8 cellular contexts compared by ENCODE assay signal in the genomic region with DNA sequence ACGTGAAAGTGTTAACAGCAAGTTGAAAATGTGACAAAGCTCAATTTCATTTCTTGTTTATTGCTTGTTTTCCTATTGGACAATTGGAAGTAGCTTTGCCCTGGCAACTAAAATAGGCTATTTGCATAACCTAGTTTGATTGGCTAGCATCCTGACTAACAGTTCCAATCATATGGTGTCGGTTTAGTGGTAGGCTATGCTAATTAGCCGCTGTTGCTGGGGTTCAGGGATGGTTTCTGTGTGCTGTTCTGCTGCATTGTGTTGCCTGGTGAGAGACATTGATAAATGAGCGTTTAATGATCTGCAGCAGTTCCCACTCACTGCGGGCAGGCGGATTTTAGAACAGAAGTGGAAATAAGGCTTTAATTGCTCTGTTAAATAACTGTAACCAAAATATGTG.
DNase-seq lines count a peak whose midpoint lies in the region; ATAC-seq and FAIRE-seq lines count a peak whose summit lies in the region.

No MANE protein-coding gene starts in this region.

- DNase-seq in GM18507 (ENCODE audit: extremely low spot score, insufficient read length, low read depth) (no peak), NAMALWA (ENCODE audit: low spot score) (peak; percentile 53), T follicular helper cell (ENCODE audit: low read depth) (peak; percentile 10), dedifferentiated amniotic fluid mesenchymal stem cell (ENCODE audit: extremely low spot score) (peak; percentile 71), kidney glomerular epithelial cell (lab: John Stamatoyannopoulos, UW) (peak; percentile 90), superior temporal gyrus (ENCODE audit: extremely low spot score) (peak; percentile 96), HuH-7.5 (ENCODE audit: low spot score) (no peak)

- peak; percentile 48 for FAIRE-seq in GM18507 (lab: Jason Lieb, UNC)

- ATAC-seq in HG03039 (IDR thresholded peaks at IDR 0.05; ENCODE audit: unreplicated experiment): no peak

Comparison
In these comparisons a context has a peak if more than half of its experiments do, and no peak if none do; other contexts are left out.
1. DNase-seq: peak in NAMALWA (single experiment), T follicular helper cell (single experiment), dedifferentiated amniotic fluid mesenchymal stem cell (single experiment), kidney glomerular epithelial cell (single experiment) and superior temporal gyrus (single experiment); none in GM18507 (single experiment) and HuH-7.5 (single experiment).